24 cellular contexts compared by ENCODE assay signal in genomic region chr9:86796671-86797070, GRCh38.
DNase-seq lines count a peak whose midpoint lies in the region; ATAC-seq, FAIRE-seq and TF ChIP-seq lines count a peak whose summit lies in the region.
"Had no signal": no experiment of that assay in that cellular context is flagged by ENCODE, and none has a peak within 500 bp of the region (broad histone marks: within the 10 kb centered on the region; RNA-seq: fewer than 3 reads in every experiment).

No MANE protein-coding gene starts in this region.

- ATAC-seq in SK-N-SH treated with all-trans-retinoic acid at 6 μM for 48 hours (no peak), gastrocnemius medialis (no peak)
- ATAC-seq: HepG2, K562 had no signal

- DNase-seq in SK-N-SH (no peak), SJCRH30 (no peak), mesenchymal stem cell (no peak), gastrocnemius medialis (no peak), NCI-H128 (lab: John Stamatoyannopoulos, UW; ENCODE audit: unreplicated experiment) (no peak), GM19239 (ENCODE audit: insufficient read length, low spot score) (no peak), trophoblast cell (no peak)
- DNase-seq: BE2C, DMS153, DND-41, H7, Kasumi-1, NCI-H1092 treated with DMSO at 0.1 percent for 48 hours, NCI-H1436 treated with DMSO at 0.1 percent for 48 hours, NCI-H187 treated with DMSO at 0.1 percent for 48 hours, NCI-H2171 treated with DMSO at 0.1 percent for 48 hours, NCI-H446, NCI-H524 treated with DMSO at 0.1 percent for 48 hours, NCI-H774 had no signal

- H2BK12ac ChIP-seq in mesenchymal stem cell (ENCODE audit: low read length in 2 of 2) (no peak overlapping the region), trophoblast cell (ENCODE audit: low read length) (no peak overlapping the region)

- H4K12ac ChIP-seq in trophoblast cell (ENCODE audit: low read depth, low read length) = no peak overlapping the region

- no peak for TF ChIP-seq EP300 in SK-N-SH (IDR thresholded peaks at IDR 0.05; ENCODE audit: borderline replicate concordance in 1 of 2, low read depth in 1 of 2, low read length in 1 of 2)

- no peak overlapping the region for H2BK120ac ChIP-seq in mesenchymal stem cell (ENCODE audit: low read depth, low read length)
- H2BK120ac ChIP-seq in trophoblast cell (ENCODE audit: insufficient read depth, low read length, poor library complexity) = no peak overlapping the region

- no peak overlapping the region for H3K14ac ChIP-seq in mesenchymal stem cell (ENCODE audit: low read length in 2 of 2)
- H3K14ac ChIP-seq in trophoblast cell (ENCODE audit: low read length) = no peak overlapping the region

- no peaks in the 10 kb centered on the region for H4K20me1 ChIP-seq in SK-N-SH (ENCODE audit: insufficient read depth)

- H3K9me2 ChIP-seq in SK-N-SH = no peaks in the 10 kb centered on the region

- H3K18ac ChIP-seq in mesenchymal stem cell (ENCODE audit: low read depth in 1 of 2, low read length in 2 of 2) (no peak overlapping the region), trophoblast cell (ENCODE audit: low read length) (no peak overlapping the region)

- no peak overlapping the region for H4K8ac ChIP-seq in mesenchymal stem cell (ENCODE audit: low read length)
- H4K8ac ChIP-seq in trophoblast cell (ENCODE audit: low read depth, low read length) = no peak overlapping the region

- H3K9ac ChIP-seq in SK-N-SH (no peak overlapping the region), mesenchymal stem cell (ENCODE audit: low read length) (peak overlapping the region; percentile 70), trophoblast cell (ENCODE audit: low read length) (no peak overlapping the region)

- 92% methylated on average over 2 of the region's 2 CpGs for whole genome bisulfite sequencing in SK-N-SH (ENCODE audit: low lambda C conversion rate)
- WGBS in mesenchymal stem cell = 100% methylated on average over 1 of the region's 2 CpGs
- no CpG with 5 or more reads among the region's 2 CpGs for WGBS in trophoblast cell (ENCODE audit: extremely low coverage, insufficient coverage, insufficient read length)

- no peak for TF ChIP-seq CTCF in SK-N-SH (IDR thresholded peaks at IDR 0.05)
- TF ChIP-seq CTCF in gastrocnemius medialis (IDR thresholded peaks at IDR 0.05 in 4 of 5, conservative IDR thresholded peaks at IDR 0.05 in 1 of 5) = no peak

- H3K23ac ChIP-seq in mesenchymal stem cell (ENCODE audit: low read length in 2 of 2) (no peak overlapping the region), trophoblast cell (ENCODE audit: low read length) (no peak overlapping the region)

- no peak for FAIRE-seq in GM19239 (lab: Jason Lieb, UNC)
- FAIRE-seq: HepG2, K562, RCC 7860 had no signal

- no peak overlapping the region for H2BK5ac ChIP-seq in mesenchymal stem cell (ENCODE audit: low read depth, low read length, poor library complexity, severe bottlenecking)
- no peak overlapping the region for H2BK5ac ChIP-seq in trophoblast cell (ENCODE audit: low read depth, low read length, poor library complexity)

- CTCF ChIA-PET in SK-N-SH (lab: Yijun Ruan, JAX) = interaction anchor here (0.9 kb wide), 1 partner anchor 172 kb away, joined by 4 read pairs; no protein-coding TSS in a partner anchor

- in situ Hi-C loops in gastrocnemius medialis (cut with MboI; ENCODE audit: low sequenced_read_pairs in 4 of 4) = no loop called here

- POLR2A ChIA-PET in SK-N-SH (lab: Yijun Ruan, JAX) = no interaction called here

- no peak for TF ChIP-seq RAD21 in SK-N-SH (IDR thresholded peaks at IDR 0.05; ENCODE audit: low read length)

- intact Hi-C loops in gastrocnemius medialis (cut with DNase I; ENCODE audit: low total_unique reads) = loop anchor here (2.0 to 10.0 kb wide), 2 partner anchors 64 to 292 kb away; no protein-coding TSS in a partner anchor

- H3K4me1 ChIP-seq in SK-N-SH (ENCODE audit: control insufficient read depth in 1 of 2, insufficient read depth in 2 of 2, low read depth in 1 of 2, low read length in 1 of 2) (peaks cover 9 to 14% of the 10 kb centered on the region in 2 experiments; a peak in 3 of 4 replicates), SJCRH30 (peaks cover 52% of the 10 kb centered on the region), mesenchymal stem cell (ENCODE audit: control insufficient read depth, insufficient read depth, low read depth, low read length) (peaks cover 7% of the 10 kb centered on the region), gastrocnemius medialis (no peaks in the 10 kb centered on the region), trophoblast cell (ENCODE audit: control insufficient read depth in 1 of 2, insufficient read depth in 2 of 2, low read length in 2 of 2) (peaks cover 5 to 6% of the 10 kb centered on the region in 2 experiments)
- H3K4me1 ChIP-seq: BE2C had no signal

- no peaks in the 10 kb centered on the region for H3K36me3 ChIP-seq in SK-N-SH (replicated peaks in 1 of 2; ENCODE audit: control insufficient read depth in 1 of 2, insufficient read depth in 2 of 2, low read length in 1 of 2)
- H3K36me3 ChIP-seq in SJCRH30 = no peaks in the 10 kb centered on the region
- H3K36me3 ChIP-seq in mesenchymal stem cell (ENCODE audit: control insufficient read depth in 1 of 2, insufficient read depth in 2 of 2, low read depth in 1 of 2, low read length in 2 of 2) = no peaks in the 10 kb centered on the region
- H3K36me3 ChIP-seq in gastrocnemius medialis = no peaks in the 10 kb centered on the region
- no peaks in the 10 kb centered on the region for H3K36me3 ChIP-seq in trophoblast cell (ENCODE audit: control insufficient read depth in 1 of 2, insufficient read depth in 2 of 2, low read length in 2 of 2)
- H3K36me3 ChIP-seq: BE2C had no signal

- H2AFZ ChIP-seq in SK-N-SH (ENCODE audit: low read depth) (peak overlapping the region; percentile 24; the same call in 1 of the 2 replicates), mesenchymal stem cell (ENCODE audit: low read depth, low read length) (no peak overlapping the region), trophoblast cell (ENCODE audit: insufficient read depth, low read length, poor library complexity) (no peak overlapping the region)

- H2BK15ac ChIP-seq in mesenchymal stem cell (ENCODE audit: low read depth, poor library complexity, severe bottlenecking) = no peak overlapping the region

- H3K4me2 ChIP-seq in SK-N-SH (no peak overlapping the region), mesenchymal stem cell (ENCODE audit: low read length, poor library complexity, severe bottlenecking) (no peak overlapping the region), trophoblast cell (ENCODE audit: low read length) (no peak overlapping the region)

- H2AK5ac ChIP-seq in mesenchymal stem cell (ENCODE audit: low read length, severe bottlenecking) (no peak overlapping the region), trophoblast cell (ENCODE audit: low read length) (no peak overlapping the region)

- H3K27ac ChIP-seq in SK-N-SH (ENCODE audit: low read depth in 2 of 2, low read length in 1 of 2) (no peak overlapping the region), SJCRH30 (peak overlapping the region; percentile 8; the same call in 1 of the 2 replicates), mesenchymal stem cell (ENCODE audit: low read length, poor library complexity, severe bottlenecking) (no peak overlapping the region), gastrocnemius medialis (peak overlapping the region in 3 of 4 donors; percentile 10 to 46 (median 24)), trophoblast cell (ENCODE audit: low read depth, low read length) (no peak overlapping the region)
- H3K27ac ChIP-seq: 22Rv1 had no signal

- H3F3A ChIP-seq in SK-N-SH (replicated peaks; ENCODE audit: insufficient read depth) = no peaks in the 10 kb centered on the region

- H3K27me3 ChIP-seq in SK-N-SH (ENCODE audit: insufficient read depth) (no peaks in the 10 kb centered on the region), SJCRH30 (no peaks in the 10 kb centered on the region), mesenchymal stem cell (ENCODE audit: control insufficient read depth in 1 of 2, insufficient read depth in 1 of 2, low read length in 2 of 2) (no peaks in the 10 kb centered on the region), gastrocnemius medialis (no peaks in the 10 kb centered on the region), trophoblast cell (ENCODE audit: insufficient read depth, low read length) (no peaks in the 10 kb centered on the region)
- H3K27me3 ChIP-seq: BE2C had no signal

- H3K79me2 ChIP-seq in SK-N-SH (ENCODE audit: insufficient read depth) = no peaks in the 10 kb centered on the region
- no peaks in the 10 kb centered on the region for H3K79me2 ChIP-seq in trophoblast cell (ENCODE audit: control insufficient read depth, insufficient read depth, low read length, poor library complexity)

- H3K79me1 ChIP-seq in mesenchymal stem cell (replicated peaks; ENCODE audit: low read length, poor library complexity, severe bottlenecking) (no peaks in the 10 kb centered on the region), trophoblast cell (ENCODE audit: low read length) (no peaks in the 10 kb centered on the region)

- H3K9me3 ChIP-seq in SK-N-SH (no peaks in the 10 kb centered on the region), SJCRH30 (replicated peaks) (0 out of 2 replicates have a peak, but pooled peaks cover 5% of the 10 kb centered on the region), mesenchymal stem cell (ENCODE audit: control insufficient read depth, low read length) (no peaks in the 10 kb centered on the region), gastrocnemius medialis (no peaks in the 10 kb centered on the region), trophoblast cell (ENCODE audit: insufficient read depth, low read depth, low read length) (no peaks in the 10 kb centered on the region)
- H3K9me3 ChIP-seq: BE2C had no signal

- no peak overlapping the region for H3K4me3 ChIP-seq in SK-N-SH (ENCODE audit: low read depth in 2 of 2, low read length in 1 of 2)
- H3K4me3 ChIP-seq in SJCRH30 = no peak overlapping the region
- no peak overlapping the region for H3K4me3 ChIP-seq in mesenchymal stem cell (ENCODE audit: insufficient read depth in 1 of 2, low read depth in 1 of 2, low read length in 2 of 2)
- H3K4me3 ChIP-seq in gastrocnemius medialis = no peak overlapping the region
- no peak overlapping the region for H3K4me3 ChIP-seq in trophoblast cell (ENCODE audit: low read depth, low read length)
- H3K4me3 ChIP-seq: K562 had no signal

- H4K91ac ChIP-seq in mesenchymal stem cell (ENCODE audit: low read length) (no peak overlapping the region), trophoblast cell (ENCODE audit: low read depth, low read length) (no peak overlapping the region)

- H3K4ac ChIP-seq in mesenchymal stem cell (ENCODE audit: low read depth in 1 of 2, low read length in 2 of 2) = no peak overlapping the region
- H3K4ac ChIP-seq in trophoblast cell (ENCODE audit: low read depth, low read length) = no peak overlapping the region

- TF ChIP-seq POLR2A in gastrocnemius medialis (IDR thresholded peaks at IDR 0.05) = no peak

TF ChIP-seq in SK-N-SH, 30 proteins besides CTCF, POLR2A, EP300 and RAD21 (continues in another document):
- TF ChIP-seq GABPA (IDR thresholded peaks at IDR 0.05; ENCODE audit: low read depth) (no peak), FOXM1 (IDR thresholded peaks at IDR 0.05; ENCODE audit: low read depth) (no peak), JUND (IDR thresholded peaks at IDR 0.05) (no peak), NFIC (IDR thresholded peaks at IDR 0.05; ENCODE audit: borderline replicate concordance) (no peak)

TF ChIP-seq in SK-N-SH treated with all-trans-retinoic acid at 6 μM for 48 hours, 23 proteins besides CTCF, POLR2A, EP300 and RAD21 (continues in another document):
- TF ChIP-seq TOX (CRISPR knock-in tag; IDR thresholded peaks at IDR 0.05; ENCODE audit: borderline replicate concordance) (no peak), ZNF565 (CRISPR knock-in tag; conservative IDR thresholded peaks at IDR 0.05; ENCODE audit: low read depth) (no peak), ISL1 (CRISPR knock-in tag; IDR thresholded peaks at IDR 0.05) (no peak), ZC3H10 (CRISPR knock-in tag; IDR thresholded peaks at IDR 0.05) (no peak)

Comparison
In these comparisons a context has a peak if more than half of its experiments do, and no peak if none do; other contexts are left out.
1. H3K27ac ChIP-seq: peak in SJCRH30 (single experiment) and gastrocnemius medialis (3 of 4); none in SK-N-SH (0 of 2), mesenchymal stem cell (single experiment) and trophoblast cell (single experiment).